In genomic region chr2:191411472-191411871, GRCh38 we compare ENCODE assay signal across 18 cellular contexts.
"Had no signal": no experiment of that assay in that cellular context is flagged by ENCODE, and none has a peak within 500 bp of the region (broad histone marks: within the 10 kb centered on the region; RNA-seq: fewer than 3 reads in every experiment).

No MANE protein-coding gene starts in this region.

- FAIRE-seq: colon, endometrium, keratinocyte had no signal

- H3K4me1 ChIP-seq: parathyroid adenoma had no signal

- H3K4me3 ChIP-seq: thyroid gland had no signal

- H3K9me3 ChIP-seq: thyroid gland had no signal

- DNase-seq: activated CD4-positive, alpha-beta T cell treated with anti-CD3 and anti-CD28 coated beads for 1 hour; activated effector memory CD4-positive, alpha-beta T cell treated with anti-CD3 and anti-CD28 coated beads, Interleukin-2, amount 50 U/mL, for 16 hours; activated T-cell treated with anti-CD3 and anti-CD28 coated beads, Interleukin-2, amount 50 U/mL, for 72 hours; brain microvascular endothelial cell; central memory CD4-positive, alpha-beta T cell; erythroblast; foreskin melanocyte; left ventricle myocardium superior; naive thymus-derived CD8-positive, alpha-beta T cell; stimulated activated CD8-positive, alpha-beta memory T cell treated with anti-CD3 and anti-CD28 coated beads, Interleukin-4, amount 100 ng/mL, for 48 hours; stimulated activated naive CD4-positive, alpha-beta T cell; thyroid gland had no signal

- H3K9me3 Mint-ChIP-seq: activated T-cell treated with anti-CD3 and anti-CD28 coated beads, Interleukin-2, amount 50 U/mL, for 72 hours; T-helper 1 cell treated with Interleukin-12 subunit alpha and Interleukin-12 subunit beta and Interleukin-4 antibody, amounts not matched to agents 30 μg/mL and 1 μg/mL, for 36 hours had no signal

- H3K27ac ChIP-seq: brain microvascular endothelial cell, parathyroid adenoma had no signal

- ATAC-seq: activated T-cell treated with anti-CD3 and anti-CD28 coated beads, Interleukin-2, amount 50 U/mL, for 72 hours; left ventricle myocardium superior; naive thymus-derived CD8-positive, alpha-beta T cell had no signal

- H3K27ac Mint-ChIP-seq: activated naive CD8-positive, alpha-beta T cell; activated T-cell treated with anti-CD3 and anti-CD28 coated beads, Interleukin-2, amount 50 U/mL, for 72 hours; naive thymus-derived CD8-positive, alpha-beta T cell; T-helper 1 cell treated with Interleukin-12 subunit alpha and Interleukin-12 subunit beta and Interleukin-4 antibody, amounts not matched to agents 30 μg/mL and 1 μg/mL, for 36 hours had no signal

- H3K27me3 ChIP-seq: brain microvascular endothelial cell, thyroid gland had no signal
